ENCODE assay signal across 9 cellular contexts in genomic region chr12:64404470-64405446, GRCh38. TPM values are rescaled to one million over a fixed set of nuclear protein-coding genes. Genes with fewer than 3 reads are reported as not detected.
DNase-seq lines count a peak whose midpoint lies in the region; ATAC-seq and TF ChIP-seq lines count a peak whose summit lies in the region.
"Had no signal": no experiment of that assay in that cellular context is flagged by ENCODE, and none has a peak within 500 bp of the region (broad histone marks: within the 10 kb centered on the region; RNA-seq: fewer than 3 reads in every experiment).

No MANE protein-coding gene starts in this region.

- DNase-seq in AG10803 (ENCODE audit: low read depth) (peak; percentile 92), NOMO-1 treated with DMSO at 0.1 percent for 48 hours (lab: John Stamatoyannopoulos, UW; ENCODE audit: unreplicated experiment) (peak; percentile 28), activated T-cell treated with anti-CD3 and anti-CD28 coated beads for 1 hour (ENCODE audit: low read depth) (peak; percentile 36), epithelial cell of esophagus (ENCODE audit: low read depth) (peak; percentile 66), mucosa of gallbladder (ENCODE audit: low spot score) (peak; percentile 31)
- DNase-seq in stimulated activated CD8-positive, alpha-beta memory T cell treated with anti-CD3 and anti-CD28 coated beads, Interleukin-7, amount 100 ng/mL, for 24 hours (ENCODE audit: low read depth) = peak; percentile 37

- TF ChIP-seq CTCF in AG10803 (conservative IDR thresholded peaks at IDR 0.05; ENCODE audit: low read length) (no peak), epithelial cell of esophagus (IDR thresholded peaks at IDR 0.05; ENCODE audit: insufficient read depth, low read depth, low read length, missing control alignments) (no peak)

- H3K4me3 ChIP-seq in AG10803 (ENCODE audit: low read length) (peak overlapping the region; percentile 93), epithelial cell of esophagus (ENCODE audit: low read length) (peak overlapping the region; percentile 90)

- ATAC-seq in GM18517 (IDR thresholded peaks at IDR 0.05; ENCODE audit: unreplicated experiment) = peak; percentile 26
- ATAC-seq in HG03066 (IDR thresholded peaks at IDR 0.05; ENCODE audit: low read depth, unreplicated experiment) = peak; percentile 27

RNA-seq across cellular contexts. Expression of gene XPOT, which starts 0.6 kb away (rescaled TPM):
- total RNA-seq in mucosa of gallbladder = 32.8 TPM

RNA-seq across cellular contexts. Expression of gene C12orf56, which starts 14.2 kb away (rescaled TPM):
- 0.52 TPM for total RNA-seq in mucosa of gallbladder
- total RNA-seq: glomerular endothelial cell had no signal

RNA-seq across cellular contexts. Expression of gene TBK1, which starts 47.2 kb away (rescaled TPM):
- total RNA-seq in mucosa of gallbladder = 23.6 TPM

Comparison
In these comparisons a context has a peak if more than half of its experiments do, and no peak if none do; other contexts are left out.
1. Peak in every context shown above with its lines: DNase-seq, ATAC-seq and H3K4me3 ChIP-seq.
2. DNase-seq: peak in every context shown above with its lines; median percentile 92 in AG10803; 66 in epithelial cell of esophagus; 37 in stimulated activated CD8-positive, alpha-beta memory T cell treated with anti-CD3 and anti-CD28 coated beads, Interleukin-7, amount 100 ng/mL, for 24 hours; 36 in activated T-cell treated with anti-CD3 and anti-CD28 coated beads for 1 hour; 31 in mucosa of gallbladder; 28 in NOMO-1 treated with DMSO at 0.1 percent for 48 hours.